ENCODE assay signal across 18 cellular contexts in genomic region chr6:62042444-62042843, GRCh38.
"Had no signal": no experiment of that assay in that cellular context is flagged by ENCODE, and none has a peak within 500 bp of the region (broad histone marks: within the 10 kb centered on the region; RNA-seq: fewer than 3 reads in every experiment).

No MANE protein-coding gene starts in this region.

- H3K4me1 ChIP-seq: heart left ventricle, psoas muscle, right lobe of liver, spleen, transverse colon had no signal

- DNase-seq: effector memory CD4-positive, alpha-beta T cell; heart left ventricle; hippocampal formation; left colon; mucosa of descending colon; natural killer cell; psoas muscle; retina; right lobe of liver; spleen; stimulated activated CD4-positive, alpha-beta T cell treated with anti-CD3 and anti-CD28 coated beads, Interleukin-15, amount 100 ng/mL, for 24 hours; stimulated activated CD4-positive, alpha-beta T cell treated with anti-CD3 and anti-CD28 coated beads, Interleukin-1b, Interleukin-23, amount 100 ng/mL, for 48 hours; stimulated activated CD4-positive, alpha-beta T cell treated with anti-CD3 and anti-CD28 coated beads, Interleukin-4, amount 100 ng/mL, for 24 hours; stimulated activated naive CD8-positive, alpha-beta T cell treated with anti-CD3 and anti-CD28 coated beads, Interleukin-15, amount 100 ng/mL, for 72 hours; transverse colon had no signal

- H3K9me3 ChIP-seq: mucosa of descending colon, psoas muscle, right lobe of liver, thoracic aorta, transverse colon had no signal

- H3K4me3 ChIP-seq: heart left ventricle, mucosa of descending colon, psoas muscle, right lobe of liver, spleen, thoracic aorta, transverse colon had no signal

- H3K27ac ChIP-seq: heart left ventricle, psoas muscle, right lobe of liver, thoracic aorta, transverse colon had no signal

- H3K27me3 ChIP-seq: heart left ventricle, right lobe of liver, spleen, transverse colon had no signal

- H3K36me3 ChIP-seq: heart left ventricle, right lobe of liver, spleen, thoracic aorta, transverse colon had no signal

- ATAC-seq: esophagus mucosa; heart left ventricle; left colon; mucosa of descending colon; natural killer cell; psoas muscle; right lobe of liver; stimulated activated memory B cell treated with anti-CD40 and anti-IgM and Interleukin-4, amounts not matched to agents 10 μg/mL and 1 μg/mL and 100 μg/mL, for 72 hours; stimulated activated naive CD8-positive, alpha-beta T cell treated with anti-CD3 and anti-CD28 coated beads, Interleukin-15, amount 100 ng/mL, for 72 hours had no signal
